In genomic region chr3:13430411-13430875, GRCh38 we compare ENCODE assay signal across 1 cellular context.
A peak's percentile ranks its signal among the peaks of the same experiment; 100 is the strongest.
TF ChIP-seq lines count a peak whose summit lies in the region.
"Not testable (repeated sequence)": the region's sequence is repeated elsewhere in the genome, so short reads cannot be mapped to it uniquely, and the experiment has no call there.

No MANE protein-coding gene starts in this region.

TF ChIP-seq in K562, 482 proteins besides CTCF, POLR2A, EP300 and RAD21 (continues in another document):
- peak; percentile 83; the same call in 1 of the 2 replicates for TF ChIP-seq ZNF175 (CRISPR knock-in tag; IDR thresholded peaks at IDR 0.05; ENCODE audit: low read depth)
- TF ChIP-seq, protein P1, sequence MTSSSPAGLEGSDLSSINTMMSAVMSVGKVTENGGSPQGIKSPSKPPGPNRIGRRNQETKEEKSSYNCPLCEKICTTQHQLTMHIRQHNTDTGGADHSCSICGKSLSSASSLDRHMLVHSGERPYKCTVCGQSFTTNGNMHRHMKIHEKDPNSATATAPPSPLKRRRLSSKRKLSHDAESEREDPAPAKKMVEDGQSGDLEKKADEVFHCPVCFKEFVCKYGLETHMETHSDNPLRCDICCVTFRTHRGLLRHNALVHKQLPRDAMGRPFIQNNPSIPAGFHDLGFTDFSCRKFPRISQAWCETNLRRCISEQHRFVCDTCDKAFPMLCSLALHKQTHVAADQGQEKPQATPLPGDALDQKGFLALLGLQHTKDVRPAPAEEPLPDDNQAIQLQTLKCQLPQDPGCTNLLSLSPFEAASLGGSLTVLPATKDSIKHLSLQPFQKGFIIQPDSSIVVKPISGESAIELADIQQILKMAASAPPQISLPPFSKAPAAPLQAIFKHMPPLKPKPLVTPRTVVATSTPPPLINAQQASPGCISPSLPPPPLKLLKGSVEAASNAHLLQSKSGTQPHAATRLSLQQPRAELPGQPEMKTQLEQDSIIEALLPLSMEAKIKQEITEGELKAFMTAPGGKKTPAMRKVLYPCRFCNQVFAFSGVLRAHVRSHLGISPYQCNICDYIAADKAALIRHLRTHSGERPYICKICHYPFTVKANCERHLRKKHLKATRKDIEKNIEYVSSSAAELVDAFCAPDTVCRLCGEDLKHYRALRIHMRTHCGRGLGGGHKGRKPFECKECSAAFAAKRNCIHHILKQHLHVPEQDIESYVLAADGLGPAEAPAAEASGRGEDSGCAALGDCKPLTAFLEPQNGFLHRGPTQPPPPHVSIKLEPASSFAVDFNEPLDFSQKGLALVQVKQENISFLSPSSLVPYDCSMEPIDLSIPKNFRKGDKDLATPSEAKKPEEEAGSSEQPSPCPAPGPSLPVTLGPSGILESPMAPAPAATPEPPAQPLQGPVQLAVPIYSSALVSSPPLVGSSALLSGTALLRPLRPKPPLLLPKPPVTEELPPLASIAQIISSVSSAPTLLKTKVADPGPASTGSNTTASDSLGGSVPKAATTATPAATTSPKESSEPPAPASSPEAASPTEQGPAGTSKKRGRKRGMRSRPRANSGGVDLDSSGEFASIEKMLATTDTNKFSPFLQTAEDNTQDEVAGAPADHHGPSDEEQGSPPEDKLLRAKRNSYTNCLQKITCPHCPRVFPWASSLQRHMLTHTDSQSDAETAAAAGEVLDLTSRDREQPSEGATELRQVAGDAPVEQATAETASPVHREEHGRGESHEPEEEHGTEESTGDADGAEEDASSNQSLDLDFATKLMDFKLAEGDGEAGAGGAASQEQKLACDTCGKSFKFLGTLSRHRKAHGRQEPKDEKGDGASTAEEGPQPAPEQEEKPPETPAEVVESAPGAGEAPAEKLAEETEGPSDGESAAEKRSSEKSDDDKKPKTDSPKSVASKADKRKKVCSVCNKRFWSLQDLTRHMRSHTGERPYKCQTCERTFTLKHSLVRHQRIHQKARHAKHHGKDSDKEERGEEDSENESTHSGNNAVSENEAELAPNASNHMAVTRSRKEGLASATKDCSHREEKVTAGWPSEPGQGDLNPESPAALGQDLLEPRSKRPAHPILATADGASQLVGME (CRISPR knock-in tag; IDR thresholded peaks at IDR 0.05): peak; percentile 75; the same call in 1 of the 2 replicates
- TF ChIP-seq MEIS2 (IDR thresholded peaks at IDR 0.05; ENCODE audit: partially characterized antibody): peak; percentile 19
- 0 out of 2 replicates have a peak, but pooled peaks have one; percentile 6 for TF ChIP-seq SMARCC2 (IDR thresholded peaks at IDR 0.05; ENCODE audit: low read depth)
- TF ChIP-seq CTBP1 (IDR thresholded peaks at IDR 0.05; ENCODE audit: borderline replicate concordance): peak; percentile 53
- TF ChIP-seq POLR2H (tag; IDR thresholded peaks at IDR 0.05; ENCODE audit: low read depth): 0 out of 2 replicates have a peak, but pooled peaks have one; percentile 44
- TF ChIP-seq, protein P2, sequence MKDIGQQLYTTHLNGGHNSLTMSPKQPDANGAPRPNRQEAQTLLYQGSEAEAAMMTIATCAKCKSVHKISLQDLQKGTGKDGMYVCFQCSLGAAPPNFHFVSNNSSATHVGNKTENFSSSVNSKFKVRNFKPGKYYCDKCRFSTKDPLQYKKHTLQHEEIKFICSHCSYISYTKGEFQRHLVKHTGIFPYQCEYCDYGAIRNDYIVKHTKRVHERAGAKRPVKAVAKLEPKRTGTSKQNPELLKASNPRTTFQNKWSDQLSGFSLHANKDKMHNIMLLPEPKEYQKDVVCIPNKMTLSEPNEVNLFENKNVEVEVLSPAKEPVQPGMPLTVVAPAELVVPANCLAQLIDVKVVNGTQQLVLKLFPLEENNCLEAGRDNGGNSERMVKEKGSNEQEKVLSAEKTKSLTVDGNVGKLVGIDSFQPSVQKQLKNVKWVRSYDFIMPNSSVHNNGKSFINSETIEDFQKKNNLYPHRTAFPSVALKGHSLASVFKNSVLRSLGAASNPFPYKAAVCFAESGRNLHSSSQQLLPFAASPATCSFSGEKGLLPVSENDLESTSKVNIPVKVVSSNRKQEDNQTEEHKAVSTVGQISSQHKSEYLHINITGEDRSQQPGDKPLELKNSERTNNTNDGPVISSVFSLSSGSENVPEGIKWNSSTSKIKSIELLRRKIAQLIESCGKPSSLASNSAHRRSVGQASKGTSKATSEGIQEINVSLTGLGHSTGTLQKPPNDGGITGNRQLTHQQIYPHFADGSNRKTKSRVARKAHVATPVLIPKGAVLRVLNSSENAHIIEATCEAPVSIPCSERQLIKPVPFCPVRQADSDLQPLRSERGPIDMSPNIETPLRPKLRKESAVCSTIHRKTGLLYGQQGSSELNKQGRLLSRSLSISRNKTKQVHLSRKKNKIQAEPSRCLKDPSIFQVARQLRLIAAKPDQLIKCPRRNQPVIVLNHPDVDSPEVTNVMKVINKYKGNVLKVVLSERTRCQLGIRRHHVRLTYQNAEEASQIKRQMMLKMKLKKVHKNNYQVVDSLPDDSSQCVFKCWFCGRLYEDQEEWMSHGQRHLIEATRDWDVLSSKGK (CRISPR knock-in tag; IDR thresholded peaks at IDR 0.05): peak; percentile 36; the same call in 1 of the 2 replicates
- not testable (repeated sequence) for TF ChIP-seq NR4A1 (CRISPR knock-in tag; IDR thresholded peaks at IDR 0.05); PBX2 (CRISPR knock-in tag; IDR thresholded peaks at IDR 0.05; ENCODE audit: low read depth); NR2C1 (IDR thresholded peaks at IDR 0.05); TOE1 (CRISPR knock-in tag; IDR thresholded peaks at IDR 0.05; ENCODE audit: borderline replicate concordance, low read depth)
- TF ChIP-seq NR4A1 (tag; IDR thresholded peaks at IDR 0.05): peak; percentile 91
- peak; percentile 81 for TF ChIP-seq CEBPG (CRISPR knock-in tag; IDR thresholded peaks at IDR 0.05)
- peak; percentile 18 to 43; a peak in 3 of 4 replicates for TF ChIP-seq CEBPG (tag; conservative IDR thresholded peaks at IDR 0.05 in 1 of 2, IDR thresholded peaks at IDR 0.05 in 1 of 2)
- TF ChIP-seq MECOM (CRISPR knock-in tag; IDR thresholded peaks at IDR 0.05): peak; percentile 5; the same call in 1 of the 2 replicates
- 0 out of 4 replicates have a peak, but pooled peaks of 1 of the 2 experiments have one; percentile 25 for TF ChIP-seq SRF (CRISPR knock-in tag; IDR thresholded peaks at IDR 0.05)
- TF ChIP-seq ZNF589 (CRISPR knock-in tag; IDR thresholded peaks at IDR 0.05; ENCODE audit: low read depth): peak; percentile 52; the same call in 1 of the 2 replicates
- TF ChIP-seq PYGO2 (tag; IDR thresholded peaks at IDR 0.05): 0 out of 2 replicates have a peak, but pooled peaks have one; percentile 67
- TF ChIP-seq DDX20 (tag; IDR thresholded peaks at IDR 0.05; ENCODE audit: low read depth): peak; percentile 14; the same call in 1 of the 2 replicates
- 0 out of 2 replicates have a peak, but pooled peaks have one; percentile 10 for TF ChIP-seq HSF4 (CRISPR knock-in tag; IDR thresholded peaks at IDR 0.05; ENCODE audit: borderline replicate concordance)
- peak; percentile 14; the same call in 1 of the 2 replicates for TF ChIP-seq RFX1 (IDR thresholded peaks at IDR 0.05)
- TF ChIP-seq CXXC5 (CRISPR knock-in tag; IDR thresholded peaks at IDR 0.05): peak; percentile 31; the same call in 1 of the 2 replicates
- peak; percentile 18; the same call in 1 of the 2 replicates for TF ChIP-seq HDAC2 (IDR thresholded peaks at IDR 0.05)
- TF ChIP-seq HINFP (tag; conservative IDR thresholded peaks at IDR 0.05; ENCODE audit: low read depth): peak; percentile 64
- TF ChIP-seq ZNF584 (CRISPR knock-in tag; IDR thresholded peaks at IDR 0.05; ENCODE audit: low read depth): peak; percentile 76
- 0 out of 2 replicates have a peak, but pooled peaks have one; percentile 25 for TF ChIP-seq PBX2 (tag; conservative IDR thresholded peaks at IDR 0.05; ENCODE audit: low read depth)
- peak; percentile 83 for TF ChIP-seq NR2C1 (tag; IDR thresholded peaks at IDR 0.05)
- TF ChIP-seq GABPA (tag; conservative IDR thresholded peaks at IDR 0.05; ENCODE audit: low read depth): peak; percentile 35
- TF ChIP-seq, protein P3, sequence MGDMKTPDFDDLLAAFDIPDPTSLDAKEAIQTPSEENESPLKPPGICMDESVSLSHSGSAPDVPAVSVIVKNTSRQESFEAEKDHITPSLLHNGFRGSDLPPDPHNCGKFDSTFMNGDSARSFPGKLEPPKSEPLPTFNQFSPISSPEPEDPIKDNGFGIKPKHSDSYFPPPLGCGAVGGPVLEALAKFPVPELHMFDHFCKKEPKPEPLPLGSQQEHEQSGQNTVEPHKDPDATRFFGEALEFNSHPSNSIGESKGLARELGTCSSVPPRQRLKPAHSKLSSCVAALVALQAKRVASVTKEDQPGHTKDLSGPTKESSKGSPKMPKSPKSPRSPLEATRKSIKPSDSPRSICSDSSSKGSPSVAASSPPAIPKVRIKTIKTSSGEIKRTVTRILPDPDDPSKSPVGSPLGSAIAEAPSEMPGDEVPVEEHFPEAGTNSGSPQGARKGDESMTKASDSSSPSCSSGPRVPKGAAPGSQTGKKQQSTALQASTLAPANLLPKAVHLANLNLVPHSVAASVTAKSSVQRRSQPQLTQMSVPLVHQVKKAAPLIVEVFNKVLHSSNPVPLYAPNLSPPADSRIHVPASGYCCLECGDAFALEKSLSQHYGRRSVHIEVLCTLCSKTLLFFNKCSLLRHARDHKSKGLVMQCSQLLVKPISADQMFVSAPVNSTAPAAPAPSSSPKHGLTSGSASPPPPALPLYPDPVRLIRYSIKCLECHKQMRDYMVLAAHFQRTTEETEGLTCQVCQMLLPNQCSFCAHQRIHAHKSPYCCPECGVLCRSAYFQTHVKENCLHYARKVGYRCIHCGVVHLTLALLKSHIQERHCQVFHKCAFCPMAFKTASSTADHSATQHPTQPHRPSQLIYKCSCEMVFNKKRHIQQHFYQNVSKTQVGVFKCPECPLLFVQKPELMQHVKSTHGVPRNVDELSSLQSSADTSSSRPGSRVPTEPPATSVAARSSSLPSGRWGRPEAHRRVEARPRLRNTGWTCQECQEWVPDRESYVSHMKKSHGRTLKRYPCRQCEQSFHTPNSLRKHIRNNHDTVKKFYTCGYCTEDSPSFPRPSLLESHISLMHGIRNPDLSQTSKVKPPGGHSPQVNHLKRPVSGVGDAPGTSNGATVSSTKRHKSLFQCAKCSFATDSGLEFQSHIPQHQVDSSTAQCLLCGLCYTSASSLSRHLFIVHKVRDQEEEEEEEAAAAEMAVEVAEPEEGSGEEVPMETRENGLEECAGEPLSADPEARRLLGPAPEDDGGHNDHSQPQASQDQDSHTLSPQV (IDR thresholded peaks at IDR 0.05): peak; percentile 57
- TF ChIP-seq ZNF197 (CRISPR knock-in tag; IDR thresholded peaks at IDR 0.05; ENCODE audit: low read depth): 0 out of 2 replicates have a peak, but pooled peaks have one; percentile 62
- TF ChIP-seq, protein P4, sequence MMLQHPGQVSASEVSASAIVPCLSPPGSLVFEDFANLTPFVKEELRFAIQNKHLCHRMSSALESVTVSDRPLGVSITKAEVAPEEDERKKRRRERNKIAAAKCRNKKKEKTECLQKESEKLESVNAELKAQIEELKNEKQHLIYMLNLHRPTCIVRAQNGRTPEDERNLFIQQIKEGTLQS (IDR thresholded peaks at IDR 0.05): peak; percentile 81
- TF ChIP-seq, protein P4 (CRISPR knock-in tag; conservative IDR thresholded peaks at IDR 0.05): not testable (repeated sequence)
- TF ChIP-seq ZNF766 (CRISPR knock-in tag; conservative IDR thresholded peaks at IDR 0.05): peak; percentile 21; the same call in 1 of the 2 replicates
- 0 out of 2 replicates have a peak, but pooled peaks have one; percentile 33 for TF ChIP-seq NFATC3 (IDR thresholded peaks at IDR 0.05)
- TF ChIP-seq TOE1 (IDR thresholded peaks at IDR 0.05; ENCODE audit: borderline replicate concordance): peak; percentile 15; the same call in 1 of the 2 replicates
- peak; percentile 78; the same call in 1 of the 2 replicates for TF ChIP-seq DMBX1 (CRISPR knock-in tag; IDR thresholded peaks at IDR 0.05; ENCODE audit: borderline replicate concordance)
- TF ChIP-seq FOXA3 (CRISPR knock-in tag; conservative IDR thresholded peaks at IDR 0.05 in 1 of 2, IDR thresholded peaks at IDR 0.05 in 1 of 2): 0 out of 4 replicates have a peak, but pooled peaks of 1 of the 2 experiments have one; percentile 13
- 0 out of 2 replicates have a peak, but pooled peaks have one; percentile 61 for TF ChIP-seq TCF15 (CRISPR knock-in tag; IDR thresholded peaks at IDR 0.05)
- TF ChIP-seq RCOR1 (IDR thresholded peaks at IDR 0.05; ENCODE audit: borderline replicate concordance in 1 of 2, low read depth in 2 of 2, low read length in 2 of 2): 0 out of 4 replicates have a peak, but pooled peaks of 1 of the 2 experiments have one; percentile 19
- TF ChIP-seq, protein P5, sequence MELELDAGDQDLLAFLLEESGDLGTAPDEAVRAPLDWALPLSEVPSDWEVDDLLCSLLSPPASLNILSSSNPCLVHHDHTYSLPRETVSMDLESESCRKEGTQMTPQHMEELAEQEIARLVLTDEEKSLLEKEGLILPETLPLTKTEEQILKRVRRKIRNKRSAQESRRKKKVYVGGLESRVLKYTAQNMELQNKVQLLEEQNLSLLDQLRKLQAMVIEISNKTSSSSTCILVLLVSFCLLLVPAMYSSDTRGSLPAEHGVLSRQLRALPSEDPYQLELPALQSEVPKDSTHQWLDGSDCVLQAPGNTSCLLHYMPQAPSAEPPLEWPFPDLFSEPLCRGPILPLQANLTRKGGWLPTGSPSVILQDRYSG (tag; conservative IDR thresholded peaks at IDR 0.05; ENCODE audit: low read depth): peak; percentile 43; the same call in 1 of the 2 replicates
